In the genomic region with DNA sequence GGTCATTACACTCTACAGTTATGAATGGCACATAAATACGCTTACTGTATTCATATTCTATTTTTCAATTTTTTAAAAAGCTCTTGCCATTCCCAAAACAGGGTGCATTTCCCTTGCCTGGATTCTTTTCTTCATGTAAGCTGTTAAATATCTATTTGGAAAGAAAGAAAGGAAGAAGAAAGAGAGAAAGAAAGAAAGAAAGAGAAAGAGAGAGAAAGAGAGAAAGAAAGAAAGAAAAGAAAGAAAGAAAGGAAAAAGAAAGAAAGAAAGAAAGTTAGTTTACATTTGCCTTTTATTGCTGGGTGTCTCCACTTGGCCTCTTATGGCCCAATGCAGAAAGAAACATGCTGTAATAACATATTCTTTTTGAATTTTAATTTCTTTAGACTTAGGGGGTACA, we compare ENCODE assay signal across 9 cellular contexts.
"Had no signal": no experiment of that assay in that cellular context is flagged by ENCODE, and none has a peak within 500 bp of the region (broad histone marks: within the 10 kb centered on the region; RNA-seq: fewer than 3 reads in every experiment).

No MANE protein-coding gene starts in this region.

- FAIRE-seq: HepG2, HTR-8/SVneo had no signal

- H3K4me3 Mint-ChIP-seq: IgD-negative memory B cell had no signal

- H3K9ac ChIP-seq: KMS-11 had no signal

- H3K4me1 Mint-ChIP-seq: IgD-negative memory B cell had no signal

- H3K27ac ChIP-seq: HL-60, KMS-11 had no signal

- H3K36me3 Mint-ChIP-seq: IgD-negative memory B cell had no signal

- ATAC-seq: HepG2 had no signal

- H3K4me2 ChIP-seq: KMS-11 had no signal

- H3K27ac Mint-ChIP-seq: IgD-negative memory B cell had no signal

- DNase-seq: Karpas-422, Kasumi-1, KBM-7, KG1 had no signal
